ENCODE assay signal across 1 cellular context in the genomic region with DNA sequence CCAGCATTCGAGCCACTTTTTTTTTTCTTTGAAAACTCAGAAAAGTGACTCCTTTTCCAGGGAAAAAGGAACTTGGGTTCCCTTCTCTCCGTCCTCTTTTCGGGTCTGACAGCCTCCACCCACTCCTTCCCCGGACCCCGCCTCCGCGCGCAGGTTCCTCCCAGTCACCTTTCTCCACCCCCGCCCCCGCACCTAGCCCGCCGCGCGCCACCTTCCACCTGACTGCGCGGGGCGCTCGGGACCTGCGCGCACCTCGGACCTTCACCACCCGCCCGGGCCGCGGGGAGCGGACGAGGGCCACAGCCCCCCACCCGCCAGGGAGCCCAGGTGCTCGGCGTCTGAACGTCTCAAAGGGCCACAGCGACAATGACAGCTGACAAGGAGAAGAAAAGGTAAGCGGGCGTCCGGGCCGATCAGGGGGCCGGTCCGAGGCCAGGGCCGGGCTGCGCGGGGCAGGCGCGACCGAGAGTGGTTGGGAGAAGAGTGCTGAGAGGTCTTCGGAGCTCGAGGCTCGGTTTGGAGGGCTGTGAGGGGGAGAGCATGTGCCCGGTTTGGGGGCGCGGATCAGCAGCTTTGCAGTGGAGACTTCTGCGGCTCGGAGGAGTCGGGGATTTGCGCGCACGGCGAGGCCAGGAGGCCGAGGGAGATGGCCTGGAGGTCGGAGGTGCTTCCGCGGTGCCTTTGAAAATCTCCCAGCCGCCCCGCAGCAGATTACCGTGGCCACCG.
TF ChIP-seq lines count a peak whose summit lies in the region.

No MANE protein-coding gene starts in this region.

TF ChIP-seq in HepG2, 621 proteins besides CTCF, POLR2A, EP300 and RAD21 (continued from another document and continues in another):
- TF ChIP-seq, protein P1, sequence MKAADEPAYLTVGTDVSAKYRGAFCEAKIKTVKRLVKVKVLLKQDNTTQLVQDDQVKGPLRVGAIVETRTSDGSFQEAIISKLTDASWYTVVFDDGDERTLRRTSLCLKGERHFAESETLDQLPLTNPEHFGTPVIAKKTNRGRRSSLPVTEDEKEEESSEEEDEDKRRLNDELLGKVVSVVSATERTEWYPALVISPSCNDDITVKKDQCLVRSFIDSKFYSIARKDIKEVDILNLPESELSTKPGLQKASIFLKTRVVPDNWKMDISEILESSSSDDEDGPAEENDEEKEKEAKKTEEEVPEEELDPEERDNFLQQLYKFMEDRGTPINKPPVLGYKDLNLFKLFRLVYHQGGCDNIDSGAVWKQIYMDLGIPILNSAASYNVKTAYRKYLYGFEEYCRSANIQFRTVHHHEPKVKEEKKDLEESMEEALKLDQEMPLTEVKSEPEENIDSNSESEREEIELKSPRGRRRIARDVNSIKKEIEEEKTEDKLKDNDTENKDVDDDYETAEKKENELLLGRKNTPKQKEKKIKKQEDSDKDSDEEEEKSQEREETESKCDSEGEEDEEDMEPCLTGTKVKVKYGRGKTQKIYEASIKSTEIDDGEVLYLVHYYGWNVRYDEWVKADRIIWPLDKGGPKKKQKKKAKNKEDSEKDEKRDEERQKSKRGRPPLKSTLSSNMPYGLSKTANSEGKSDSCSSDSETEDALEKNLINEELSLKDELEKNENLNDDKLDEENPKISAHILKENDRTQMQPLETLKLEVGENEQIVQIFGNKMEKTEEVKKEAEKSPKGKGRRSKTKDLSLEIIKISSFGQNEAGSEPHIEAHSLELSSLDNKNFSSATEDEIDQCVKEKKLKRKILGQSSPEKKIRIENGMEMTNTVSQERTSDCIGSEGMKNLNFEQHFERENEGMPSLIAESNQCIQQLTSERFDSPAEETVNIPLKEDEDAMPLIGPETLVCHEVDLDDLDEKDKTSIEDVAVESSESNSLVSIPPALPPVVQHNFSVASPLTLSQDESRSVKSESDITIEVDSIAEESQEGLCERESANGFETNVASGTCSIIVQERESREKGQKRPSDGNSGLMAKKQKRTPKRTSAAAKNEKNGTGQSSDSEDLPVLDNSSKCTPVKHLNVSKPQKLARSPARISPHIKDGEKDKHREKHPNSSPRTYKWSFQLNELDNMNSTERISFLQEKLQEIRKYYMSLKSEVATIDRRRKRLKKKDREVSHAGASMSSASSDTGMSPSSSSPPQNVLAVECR (CRISPR knock-in tag; IDR thresholded peaks at IDR 0.05; ENCODE audit: borderline replicate concordance), result peak; percentile 44; the same call in 1 of the 2 replicates
- TF ChIP-seq, protein P2, sequence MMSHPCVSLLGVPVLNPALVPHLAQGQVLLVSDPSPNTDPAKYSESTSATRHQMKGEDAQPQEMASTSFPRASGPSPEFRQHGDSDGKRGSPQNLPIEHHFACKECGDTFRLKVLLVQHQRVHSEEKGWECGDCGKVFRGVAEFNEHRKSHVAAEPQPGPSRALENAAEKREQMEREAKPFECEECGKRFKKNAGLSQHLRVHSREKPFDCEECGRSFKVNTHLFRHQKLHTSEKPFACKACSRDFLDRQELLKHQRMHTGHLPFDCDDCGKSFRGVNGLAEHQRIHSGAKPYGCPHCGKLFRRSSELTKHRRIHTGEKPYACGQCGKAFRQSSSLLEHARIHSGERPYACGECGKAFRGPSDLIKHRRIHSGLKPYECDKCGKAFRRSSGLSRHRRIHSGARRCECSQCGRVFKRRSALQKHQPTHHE (CRISPR knock-in tag; IDR thresholded peaks at IDR 0.05; ENCODE audit: borderline replicate concordance), result peak; percentile 76; the same call in 1 of the 2 replicates
- TF ChIP-seq ZNF230 (CRISPR knock-in tag; IDR thresholded peaks at IDR 0.05) (peak; percentile 24; the same call in 1 of the 2 replicates), ZNF879 (CRISPR knock-in tag; IDR thresholded peaks at IDR 0.05) (peak; percentile 91; the same call in 1 of the 2 replicates), TP53 (CRISPR knock-in tag; conservative IDR thresholded peaks at IDR 0.05) (0 out of 2 replicates have a peak, but pooled peaks have one; percentile 53), XRCC5 (optimal IDR thresholded peaks at IDR 0.05; ENCODE audit: low read length) (peak; percentile 81), DPF2 (CRISPR knock-in tag; IDR thresholded peaks at IDR 0.05; ENCODE audit: borderline replicate concordance, low read depth) (no peak), RBAK (CRISPR knock-in tag; IDR thresholded peaks at IDR 0.05) (no peak), GATAD2A (CRISPR knock-in tag; IDR thresholded peaks at IDR 0.05) (no peak), ATRX (CRISPR knock-in tag; IDR thresholded peaks at IDR 0.05; ENCODE audit: borderline replicate concordance) (no peak), ZNF20 (CRISPR knock-in tag; IDR thresholded peaks at IDR 0.05) (no peak), GABPB1 (CRISPR knock-in tag; IDR thresholded peaks at IDR 0.05) (peak; percentile 63; the same call in 1 of the 2 replicates), IKZF1 (IDR thresholded peaks at IDR 0.05) (no peak), ZFP90 (CRISPR knock-in tag; IDR thresholded peaks at IDR 0.05; ENCODE audit: borderline replicate concordance) (peak; percentile 80; the same call in 1 of the 2 replicates), GTF3A (CRISPR knock-in tag; conservative IDR thresholded peaks at IDR 0.05) (0 out of 2 replicates have a peak, but pooled peaks have one; percentile 19), ZNF773 (CRISPR knock-in tag; IDR thresholded peaks at IDR 0.05; ENCODE audit: borderline replicate concordance) (peak; percentile 55; the same call in 1 of the 2 replicates), RFXANK (CRISPR knock-in tag; IDR thresholded peaks at IDR 0.05) (no peak), SRSF1 (optimal IDR thresholded peaks at IDR 0.05; ENCODE audit: low read depth, low read length) (peak; percentile 58)
- TF ChIP-seq, protein P3, sequence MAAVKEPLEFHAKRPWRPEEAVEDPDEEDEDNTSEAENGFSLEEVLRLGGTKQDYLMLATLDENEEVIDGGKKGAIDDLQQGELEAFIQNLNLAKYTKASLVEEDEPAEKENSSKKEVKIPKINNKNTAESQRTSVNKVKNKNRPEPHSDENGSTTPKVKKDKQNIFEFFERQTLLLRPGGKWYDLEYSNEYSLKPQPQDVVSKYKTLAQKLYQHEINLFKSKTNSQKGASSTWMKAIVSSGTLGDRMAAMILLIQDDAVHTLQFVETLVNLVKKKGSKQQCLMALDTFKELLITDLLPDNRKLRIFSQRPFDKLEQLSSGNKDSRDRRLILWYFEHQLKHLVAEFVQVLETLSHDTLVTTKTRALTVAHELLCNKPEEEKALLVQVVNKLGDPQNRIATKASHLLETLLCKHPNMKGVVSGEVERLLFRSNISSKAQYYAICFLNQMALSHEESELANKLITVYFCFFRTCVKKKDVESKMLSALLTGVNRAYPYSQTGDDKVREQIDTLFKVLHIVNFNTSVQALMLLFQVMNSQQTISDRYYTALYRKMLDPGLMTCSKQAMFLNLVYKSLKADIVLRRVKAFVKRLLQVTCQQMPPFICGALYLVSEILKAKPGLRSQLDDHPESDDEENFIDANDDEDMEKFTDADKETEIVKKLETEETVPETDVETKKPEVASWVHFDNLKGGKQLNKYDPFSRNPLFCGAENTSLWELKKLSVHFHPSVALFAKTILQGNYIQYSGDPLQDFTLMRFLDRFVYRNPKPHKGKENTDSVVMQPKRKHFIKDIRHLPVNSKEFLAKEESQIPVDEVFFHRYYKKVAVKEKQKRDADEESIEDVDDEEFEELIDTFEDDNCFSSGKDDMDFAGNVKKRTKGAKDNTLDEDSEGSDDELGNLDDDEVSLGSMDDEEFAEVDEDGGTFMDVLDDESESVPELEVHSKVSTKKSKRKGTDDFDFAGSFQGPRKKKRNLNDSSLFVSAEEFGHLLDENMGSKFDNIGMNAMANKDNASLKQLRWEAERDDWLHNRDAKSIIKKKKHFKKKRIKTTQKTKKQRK (IDR thresholded peaks at IDR 0.05; ENCODE audit: low read length), result no peak
- TF ChIP-seq, protein P4, sequence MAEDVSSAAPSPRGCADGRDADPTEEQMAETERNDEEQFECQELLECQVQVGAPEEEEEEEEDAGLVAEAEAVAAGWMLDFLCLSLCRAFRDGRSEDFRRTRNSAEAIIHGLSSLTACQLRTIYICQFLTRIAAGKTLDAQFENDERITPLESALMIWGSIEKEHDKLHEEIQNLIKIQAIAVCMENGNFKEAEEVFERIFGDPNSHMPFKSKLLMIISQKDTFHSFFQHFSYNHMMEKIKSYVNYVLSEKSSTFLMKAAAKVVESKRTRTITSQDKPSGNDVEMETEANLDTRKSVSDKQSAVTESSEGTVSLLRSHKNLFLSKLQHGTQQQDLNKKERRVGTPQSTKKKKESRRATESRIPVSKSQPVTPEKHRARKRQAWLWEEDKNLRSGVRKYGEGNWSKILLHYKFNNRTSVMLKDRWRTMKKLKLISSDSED (CRISPR knock-in tag; IDR thresholded peaks at IDR 0.05), result no peak; the same call in 1 of the 2 replicates
- TF ChIP-seq, protein P5, sequence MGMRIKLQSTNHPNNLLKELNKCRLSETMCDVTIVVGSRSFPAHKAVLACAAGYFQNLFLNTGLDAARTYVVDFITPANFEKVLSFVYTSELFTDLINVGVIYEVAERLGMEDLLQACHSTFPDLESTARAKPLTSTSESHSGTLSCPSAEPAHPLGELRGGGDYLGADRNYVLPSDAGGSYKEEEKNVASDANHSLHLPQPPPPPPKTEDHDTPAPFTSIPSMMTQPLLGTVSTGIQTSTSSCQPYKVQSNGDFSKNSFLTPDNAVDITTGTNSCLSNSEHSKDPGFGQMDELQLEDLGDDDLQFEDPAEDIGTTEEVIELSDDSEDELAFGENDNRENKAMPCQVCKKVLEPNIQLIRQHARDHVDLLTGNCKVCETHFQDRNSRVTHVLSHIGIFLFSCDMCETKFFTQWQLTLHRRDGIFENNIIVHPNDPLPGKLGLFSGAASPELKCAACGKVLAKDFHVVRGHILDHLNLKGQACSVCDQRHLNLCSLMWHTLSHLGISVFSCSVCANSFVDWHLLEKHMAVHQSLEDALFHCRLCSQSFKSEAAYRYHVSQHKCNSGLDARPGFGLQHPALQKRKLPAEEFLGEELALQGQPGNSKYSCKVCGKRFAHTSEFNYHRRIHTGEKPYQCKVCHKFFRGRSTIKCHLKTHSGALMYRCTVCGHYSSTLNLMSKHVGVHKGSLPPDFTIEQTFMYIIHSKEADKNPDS (CRISPR knock-in tag; IDR thresholded peaks at IDR 0.05), result 0 out of 2 replicates have a peak, but pooled peaks have one; percentile 48
- TF ChIP-seq, protein P6, sequence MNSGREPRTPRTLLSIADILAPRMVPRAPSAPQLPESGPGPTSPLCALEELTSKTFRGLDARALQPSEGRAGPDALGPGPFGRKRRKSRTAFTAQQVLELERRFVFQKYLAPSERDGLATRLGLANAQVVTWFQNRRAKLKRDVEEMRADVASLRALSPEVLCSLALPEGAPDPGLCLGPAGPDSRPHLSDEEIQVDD (CRISPR knock-in tag; IDR thresholded peaks at IDR 0.05; ENCODE audit: borderline replicate concordance), result no peak; the same call in 1 of the 2 replicates
- TF ChIP-seq, protein P7, sequence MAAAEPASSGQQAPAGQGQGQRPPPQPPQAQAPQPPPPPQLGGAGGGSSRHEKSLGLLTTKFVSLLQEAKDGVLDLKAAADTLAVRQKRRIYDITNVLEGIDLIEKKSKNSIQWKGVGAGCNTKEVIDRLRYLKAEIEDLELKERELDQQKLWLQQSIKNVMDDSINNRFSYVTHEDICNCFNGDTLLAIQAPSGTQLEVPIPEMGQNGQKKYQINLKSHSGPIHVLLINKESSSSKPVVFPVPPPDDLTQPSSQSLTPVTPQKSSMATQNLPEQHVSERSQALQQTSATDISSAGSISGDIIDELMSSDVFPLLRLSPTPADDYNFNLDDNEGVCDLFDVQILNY (CRISPR knock-in tag; conservative IDR thresholded peaks at IDR 0.05), result no peak
- TF ChIP-seq, protein P8, sequence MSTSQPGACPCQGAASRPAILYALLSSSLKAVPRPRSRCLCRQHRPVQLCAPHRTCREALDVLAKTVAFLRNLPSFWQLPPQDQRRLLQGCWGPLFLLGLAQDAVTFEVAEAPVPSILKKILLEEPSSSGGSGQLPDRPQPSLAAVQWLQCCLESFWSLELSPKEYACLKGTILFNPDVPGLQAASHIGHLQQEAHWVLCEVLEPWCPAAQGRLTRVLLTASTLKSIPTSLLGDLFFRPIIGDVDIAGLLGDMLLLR (CRISPR knock-in tag; IDR thresholded peaks at IDR 0.05), result no peak
- TF ChIP-seq, protein P9, sequence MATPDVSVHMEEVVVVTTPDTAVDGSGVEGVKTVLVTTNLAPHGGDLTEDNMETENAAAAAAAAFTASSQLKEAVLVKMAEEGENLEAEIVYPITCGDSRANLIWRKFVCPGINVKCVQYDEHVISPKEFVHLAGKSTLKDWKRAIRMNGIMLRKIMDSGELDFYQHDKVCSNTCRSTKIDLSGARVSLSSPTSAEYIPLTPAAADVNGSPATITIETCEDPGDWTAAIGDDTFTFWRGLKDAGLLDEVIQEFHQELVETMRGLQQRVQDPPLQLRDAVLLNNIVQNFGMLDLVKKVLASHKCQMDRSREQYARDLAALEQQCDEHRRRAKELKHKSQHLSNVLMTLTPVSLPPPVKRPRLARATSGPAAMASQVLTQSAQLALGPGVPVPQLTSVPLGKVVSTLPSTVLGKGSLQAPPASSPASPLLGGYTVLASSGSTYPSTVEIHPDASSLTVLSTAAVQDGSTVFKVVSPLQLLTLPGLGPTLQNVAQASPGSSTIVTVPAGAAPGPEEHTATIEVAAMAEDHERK (CRISPR knock-in tag; IDR thresholded peaks at IDR 0.05; ENCODE audit: low read depth), result no peak
- TF ChIP-seq, protein P10, sequence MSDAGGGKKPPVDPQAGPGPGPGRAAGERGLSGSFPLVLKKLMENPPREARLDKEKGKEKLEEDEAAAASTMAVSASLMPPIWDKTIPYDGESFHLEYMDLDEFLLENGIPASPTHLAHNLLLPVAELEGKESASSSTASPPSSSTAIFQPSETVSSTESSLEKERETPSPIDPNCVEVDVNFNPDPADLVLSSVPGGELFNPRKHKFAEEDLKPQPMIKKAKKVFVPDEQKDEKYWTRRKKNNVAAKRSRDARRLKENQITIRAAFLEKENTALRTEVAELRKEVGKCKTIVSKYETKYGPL (CRISPR knock-in tag; IDR thresholded peaks at IDR 0.05), result no peak
- TF ChIP-seq, protein P11, sequence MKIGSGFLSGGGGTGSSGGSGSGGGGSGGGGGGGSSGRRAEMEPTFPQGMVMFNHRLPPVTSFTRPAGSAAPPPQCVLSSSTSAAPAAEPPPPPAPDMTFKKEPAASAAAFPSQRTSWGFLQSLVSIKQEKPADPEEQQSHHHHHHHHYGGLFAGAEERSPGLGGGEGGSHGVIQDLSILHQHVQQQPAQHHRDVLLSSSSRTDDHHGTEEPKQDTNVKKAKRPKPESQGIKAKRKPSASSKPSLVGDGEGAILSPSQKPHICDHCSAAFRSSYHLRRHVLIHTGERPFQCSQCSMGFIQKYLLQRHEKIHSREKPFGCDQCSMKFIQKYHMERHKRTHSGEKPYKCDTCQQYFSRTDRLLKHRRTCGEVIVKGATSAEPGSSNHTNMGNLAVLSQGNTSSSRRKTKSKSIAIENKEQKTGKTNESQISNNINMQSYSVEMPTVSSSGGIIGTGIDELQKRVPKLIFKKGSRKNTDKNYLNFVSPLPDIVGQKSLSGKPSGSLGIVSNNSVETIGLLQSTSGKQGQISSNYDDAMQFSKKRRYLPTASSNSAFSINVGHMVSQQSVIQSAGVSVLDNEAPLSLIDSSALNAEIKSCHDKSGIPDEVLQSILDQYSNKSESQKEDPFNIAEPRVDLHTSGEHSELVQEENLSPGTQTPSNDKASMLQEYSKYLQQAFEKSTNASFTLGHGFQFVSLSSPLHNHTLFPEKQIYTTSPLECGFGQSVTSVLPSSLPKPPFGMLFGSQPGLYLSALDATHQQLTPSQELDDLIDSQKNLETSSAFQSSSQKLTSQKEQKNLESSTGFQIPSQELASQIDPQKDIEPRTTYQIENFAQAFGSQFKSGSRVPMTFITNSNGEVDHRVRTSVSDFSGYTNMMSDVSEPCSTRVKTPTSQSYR (CRISPR knock-in tag; IDR thresholded peaks at IDR 0.05; ENCODE audit: borderline replicate concordance), result peak; percentile 47; the same call in 1 of the 2 replicates
